Comparison of ENCODE assay signal across 15 cellular contexts in genomic region chrX:110430293-110431076, GRCh38.
A peak's percentile ranks its signal among the peaks of the same experiment; 100 is the strongest.
DNase-seq lines count a peak whose midpoint lies in the region; ATAC-seq and TF ChIP-seq lines count a peak whose summit lies in the region.
"Had no signal": no experiment of that assay in that cellular context is flagged by ENCODE, and none has a peak within 500 bp of the region (broad histone marks: within the 10 kb centered on the region; RNA-seq: fewer than 3 reads in every experiment).

No MANE protein-coding gene starts in this region.

- H3K36me3 Mint-ChIP-seq in brain (no peaks in the 10 kb centered on the region), Caco-2 (ENCODE audit: insufficient read depth, unreplicated experiment) (no peaks in the 10 kb centered on the region)
- H3K36me3 Mint-ChIP-seq: CD8-positive, alpha-beta memory T cell had no signal

- H3K27ac Mint-ChIP-seq in brain = peak overlapping the region in 3 of 5 experiments; percentile 61 to 79 (median 79)
- H3K27ac Mint-ChIP-seq in Caco-2 (ENCODE audit: unreplicated experiment) = no peak overlapping the region
- H3K27ac Mint-ChIP-seq: CD8-positive, alpha-beta memory T cell had no signal

- no peak overlapping the region for H3K4me3 Mint-ChIP-seq in brain
- no peak overlapping the region for H3K4me3 Mint-ChIP-seq in Caco-2 (ENCODE audit: unreplicated experiment)
- H3K4me3 Mint-ChIP-seq: CD8-positive, alpha-beta memory T cell had no signal

- CTCF ChIA-PET in Caco-2 (lab: Charles Lee) = interaction anchor here (0.6 kb wide), 1 partner anchor 15 kb away, joined by 4 read pairs; no protein-coding TSS in a partner anchor

- BruUV-seq in Caco-2 (replicated peaks; lab: Mats Ljungman, UMichigan) = no TSS peak

- H3K27me3 ChIP-seq in Caco-2 (replicated peaks; ENCODE audit: control insufficient read depth, insufficient read depth, low read length) = no peaks in the 10 kb centered on the region

- no peaks in the 10 kb centered on the region for H3K9me3 ChIP-seq in Caco-2
- H3K9me3 ChIP-seq: BLaER1 had no signal

- H3K4me1 Mint-ChIP-seq in brain = peaks cover 83% of the 10 kb centered on the region
- no peaks in the 10 kb centered on the region for H3K4me1 Mint-ChIP-seq in Caco-2 (ENCODE audit: low read depth, unreplicated experiment)
- H3K4me1 Mint-ChIP-seq: CD8-positive, alpha-beta memory T cell had no signal

- no peaks in the 10 kb centered on the region for H3K9me3 Mint-ChIP-seq in brain
- H3K9me3 Mint-ChIP-seq in Caco-2 (ENCODE audit: unreplicated experiment) = no peaks in the 10 kb centered on the region
- H3K9me3 Mint-ChIP-seq: CD8-positive, alpha-beta memory T cell had no signal

- intact Hi-C loops in Caco-2 (cut with micrococcal nuclease; ENCODE audit: unreplicated experiment) = no loop called here

- H3K4me1 ChIP-seq in Caco-2 = no peaks in the 10 kb centered on the region
- H3K4me1 ChIP-seq: BLaER1 had no signal

- POLR2A ChIA-PET in Caco-2 (lab: Charles Lee) = no interaction called here

- no peaks in the 10 kb centered on the region for H3K36me3 ChIP-seq in Caco-2 (ENCODE audit: control insufficient read depth, insufficient read depth, low read length)
- H3K36me3 ChIP-seq: BLaER1 had no signal

- ATAC-seq in GM18868 (IDR thresholded peaks at IDR 0.05; ENCODE audit: unreplicated experiment) = peak; percentile 45
- peak; percentile 57 for ATAC-seq in GM21367 (IDR thresholded peaks at IDR 0.05; ENCODE audit: unreplicated experiment)
- ATAC-seq in HG03108 (IDR thresholded peaks at IDR 0.05; ENCODE audit: unreplicated experiment) = peak; percentile 51

- DNase-seq in effector CD4-positive, alpha-beta T cell = no peak
- no peak for DNase-seq in Caco-2
- DNase-seq in NCI-H345 treated with DMSO at 0.1 percent for 48 hours (lab: John Stamatoyannopoulos, UW; ENCODE audit: unreplicated experiment) = no peak
- DNase-seq: CD8-positive, alpha-beta memory T cell; EL; HCEC 1CT; KG1; NCI-H1092; NCI-H226; PC-9 had no signal

- TF ChIP-seq CTCF in brain (conservative IDR thresholded peaks at IDR 0.05) (no peak), Caco-2 (IDR thresholded peaks at IDR 0.05; ENCODE audit: insufficient read depth in 1 of 2, low read depth in 1 of 2, low read length in 1 of 2, severe bottlenecking in 1 of 2, unreplicated experiment in 1 of 2) (no peak)

- H3K27me3 Mint-ChIP-seq in brain (peaks cover 6% of the 10 kb centered on the region), Caco-2 (ENCODE audit: insufficient read depth, unreplicated experiment) (peaks cover 11% of the 10 kb centered on the region)

- no peak overlapping the region for H3K4me3 ChIP-seq in Caco-2 (ENCODE audit: low read depth, low read length)
- H3K4me3 ChIP-seq: BLaER1, PC-9 had no signal
